Comparison of ENCODE assay signal across 1 cellular context in the genomic region with DNA sequence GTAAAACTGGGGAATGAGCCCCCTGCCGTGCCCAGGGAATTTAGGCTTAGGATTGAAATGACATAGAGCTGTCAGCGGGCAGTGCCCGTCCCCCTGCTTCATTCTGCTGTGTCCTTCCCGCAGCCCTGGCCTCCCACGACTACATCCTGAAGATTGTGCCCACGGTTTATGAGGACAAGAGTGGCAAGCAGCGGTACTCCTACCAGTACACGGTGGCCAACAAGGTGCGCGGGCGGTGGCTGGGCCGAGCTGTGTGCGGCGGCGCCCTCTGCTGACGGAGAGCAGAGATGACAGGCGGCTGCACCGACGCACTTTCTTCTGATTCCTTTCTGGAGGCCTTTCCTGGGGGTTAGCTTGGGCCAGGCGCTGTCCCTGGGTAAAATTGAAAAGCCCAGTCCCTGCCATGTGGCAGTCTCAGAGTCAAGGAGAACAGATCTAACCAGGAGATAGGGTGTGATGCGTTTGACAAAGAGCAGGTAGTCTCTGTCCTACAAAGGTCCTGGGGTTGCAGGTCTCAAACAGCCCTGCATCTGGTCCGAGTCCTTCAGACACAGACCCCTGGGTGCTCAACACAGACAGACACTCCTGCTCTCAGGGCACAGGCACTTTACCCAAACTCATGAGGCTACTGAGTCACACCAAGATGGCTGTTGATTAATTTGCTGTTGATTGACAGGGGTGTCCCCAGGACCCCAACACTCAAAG.
TF ChIP-seq lines count a peak whose summit lies in the region.

No MANE protein-coding gene starts in this region.

TF ChIP-seq in HEK293, 187 proteins besides CTCF, POLR2A, EP300 and RAD21 (continued from another document):
- TF ChIP-seq, protein P1, sequence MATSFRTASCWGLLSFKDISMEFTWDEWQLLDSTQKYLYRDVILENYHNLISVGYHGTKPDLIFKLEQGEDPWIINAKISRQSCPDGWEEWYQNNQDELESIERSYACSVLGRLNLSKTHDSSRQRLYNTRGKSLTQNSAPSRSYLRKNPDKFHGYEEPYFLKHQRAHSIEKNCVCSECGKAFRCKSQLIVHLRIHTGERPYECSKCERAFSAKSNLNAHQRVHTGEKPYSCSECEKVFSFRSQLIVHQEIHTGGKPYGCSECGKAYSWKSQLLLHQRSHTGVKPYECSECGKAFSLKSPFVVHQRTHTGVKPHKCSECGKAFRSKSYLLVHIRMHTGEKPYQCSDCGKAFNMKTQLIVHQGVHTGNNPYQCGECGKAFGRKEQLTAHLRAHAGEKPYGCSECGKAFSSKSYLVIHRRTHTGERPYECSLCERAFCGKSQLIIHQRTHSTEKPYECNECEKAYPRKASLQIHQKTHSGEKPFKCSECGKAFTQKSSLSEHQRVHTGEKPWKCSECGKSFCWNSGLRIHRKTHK (tag by site-specific recombination; IDR thresholded peaks at IDR 0.05): no peak
- TF ChIP-seq ZNF623 (tag by site-specific recombination; IDR thresholded peaks at IDR 0.05): peak; percentile 65
- TF ChIP-seq, protein P2, sequence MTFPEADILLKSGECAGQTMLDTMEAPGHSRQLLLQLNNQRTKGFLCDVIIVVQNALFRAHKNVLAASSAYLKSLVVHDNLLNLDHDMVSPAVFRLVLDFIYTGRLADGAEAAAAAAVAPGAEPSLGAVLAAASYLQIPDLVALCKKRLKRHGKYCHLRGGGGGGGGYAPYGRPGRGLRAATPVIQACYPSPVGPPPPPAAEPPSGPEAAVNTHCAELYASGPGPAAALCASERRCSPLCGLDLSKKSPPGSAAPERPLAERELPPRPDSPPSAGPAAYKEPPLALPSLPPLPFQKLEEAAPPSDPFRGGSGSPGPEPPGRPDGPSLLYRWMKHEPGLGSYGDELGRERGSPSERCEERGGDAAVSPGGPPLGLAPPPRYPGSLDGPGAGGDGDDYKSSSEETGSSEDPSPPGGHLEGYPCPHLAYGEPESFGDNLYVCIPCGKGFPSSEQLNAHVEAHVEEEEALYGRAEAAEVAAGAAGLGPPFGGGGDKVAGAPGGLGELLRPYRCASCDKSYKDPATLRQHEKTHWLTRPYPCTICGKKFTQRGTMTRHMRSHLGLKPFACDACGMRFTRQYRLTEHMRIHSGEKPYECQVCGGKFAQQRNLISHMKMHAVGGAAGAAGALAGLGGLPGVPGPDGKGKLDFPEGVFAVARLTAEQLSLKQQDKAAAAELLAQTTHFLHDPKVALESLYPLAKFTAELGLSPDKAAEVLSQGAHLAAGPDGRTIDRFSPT (tag by site-specific recombination; IDR thresholded peaks at IDR 0.05): peak; percentile 86
- peak; percentile 97 for TF ChIP-seq ZFHX2 (tag by site-specific recombination; conservative IDR thresholded peaks at IDR 0.05)
- peak; percentile 70; the same call in 1 of the 2 replicates for TF ChIP-seq ZFP37 (tag by site-specific recombination; IDR thresholded peaks at IDR 0.05)
- no peak for TF ChIP-seq ZNF350 (tag by site-specific recombination; IDR thresholded peaks at IDR 0.05)
- TF ChIP-seq ZNF558 (tag by site-specific recombination; IDR thresholded peaks at IDR 0.05): no peak
- peak; percentile 60 for TF ChIP-seq GLIS1 (tag by site-specific recombination; IDR thresholded peaks at IDR 0.05)
